Comparison of ENCODE assay signal across 8 cellular contexts in the genomic region with DNA sequence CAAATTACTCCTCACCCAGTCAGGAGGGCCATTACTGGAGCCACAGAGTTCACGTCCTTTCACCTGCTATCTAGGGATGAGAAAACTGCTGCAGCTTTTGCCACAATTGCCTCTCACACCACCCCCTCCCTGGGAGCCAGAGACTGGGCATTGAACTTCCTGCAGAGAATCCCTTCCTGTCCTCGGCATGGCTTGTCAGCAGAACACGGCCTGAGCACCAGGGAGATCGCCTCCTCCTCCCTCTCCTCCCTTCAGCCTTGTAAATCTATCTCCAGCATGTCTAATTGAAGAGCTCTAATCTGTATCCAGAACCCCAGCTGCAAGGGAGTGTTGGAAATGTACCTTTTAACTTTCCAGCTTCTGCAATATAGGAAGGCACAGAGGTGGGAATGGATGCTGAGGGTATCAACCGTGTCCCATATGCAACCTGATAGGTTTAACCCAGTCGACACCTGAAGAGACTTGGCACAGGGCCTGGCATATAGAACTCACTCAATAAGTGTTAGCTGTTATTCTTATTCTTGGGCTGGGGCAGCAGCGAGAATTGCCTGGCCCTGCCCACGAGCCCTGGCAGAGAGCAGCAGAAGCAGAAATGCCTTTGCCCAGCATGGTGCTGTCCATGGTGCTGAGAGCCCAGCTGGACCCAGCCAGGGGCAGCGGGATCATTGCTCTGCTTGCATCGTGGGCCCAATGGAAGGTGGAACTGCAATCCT. TPM values are rescaled to one million over a fixed set of nuclear protein-coding genes. Genes with fewer than 3 reads are reported as not detected.
DNase-seq lines count a peak whose midpoint lies in the region; ATAC-seq, FAIRE-seq and TF ChIP-seq lines count a peak whose summit lies in the region.

No MANE protein-coding gene starts in this region.

- peak; percentile 17 for DNase-seq in NCI-H2029 (lab: John Stamatoyannopoulos, UW)
- no peak for DNase-seq in NCI-H2029 treated with DMSO at 0.1 percent for 48 hours (lab: John Stamatoyannopoulos, UW)
- peak; percentile 91 for DNase-seq in NCI-H69 (lab: John Stamatoyannopoulos, UW)
- peak; percentile 53 to 60 for DNase-seq in activated T-cell treated with anti-CD3 and anti-CD28 coated beads, Interleukin-2, amount 50 U/mL, for 48 hours
- peak; percentile 57 for DNase-seq in fibroblast of villous mesenchyme (ENCODE audit: low read depth)
- DNase-seq in pancreas: peak; percentile 60 to 94 (median 81)

- H3K4me1 ChIP-seq in pancreas: no peaks in the 10 kb centered on the region

- no peaks in the 10 kb centered on the region for H3K36me3 ChIP-seq in pancreas

- H3K4me3 ChIP-seq in fibroblast of villous mesenchyme (ENCODE audit: low read depth, low read length) (no peak overlapping the region), pancreas (no peak overlapping the region)

- H3K27me3 ChIP-seq in pancreas: no peaks in the 10 kb centered on the region

- WGBS in pancreas, 2 donors: 31 to 35% methylated on average over 10 of the region's 10 CpGs

- no peak overlapping the region for H3K27ac ChIP-seq in pancreas

- intact Hi-C loops in pancreas (cut with DNase I): no loop called here

- no peaks in the 10 kb centered on the region for H3K9me3 ChIP-seq in pancreas

- ATAC-seq in pancreas (peak; percentile 75 to 95 (median 79)), GM18867 (IDR thresholded peaks at IDR 0.05; ENCODE audit: unreplicated experiment) (no peak), GM18909 (IDR thresholded peaks at IDR 0.05; ENCODE audit: poor library complexity, unreplicated experiment) (no peak)

- no peak for FAIRE-seq in pancreas (lab: Jason Lieb, UNC)

- TF ChIP-seq CTCF in fibroblast of villous mesenchyme (IDR thresholded peaks at IDR 0.05; ENCODE audit: insufficient read depth, low read depth, low read length): no peak
- no peak for TF ChIP-seq CTCF in pancreas (IDR thresholded peaks at IDR 0.05)

RNA-seq across cellular contexts. Expression of gene TMEM63C, which starts 26.8 kb away (rescaled TPM):
- total RNA-seq in fibroblast of villous mesenchyme: under 0.01 TPM in 1 of 2 replicates, not detected in the other
- 1 to 10 TPM; 2.8 to 6.8 (median 3.3) TPM for total RNA-seq in pancreas
- polyA plus RNA-seq in pancreas: 10 to 100 TPM in 1 of 2 donors, 1 to 10 TPM in 1; 5.4 to 10.6 TPM

Comparison
In these comparisons a context has a peak if more than half of its experiments do, and no peak if none do; other contexts are left out.
1. ATAC-seq: peak in pancreas (4 of 4); none in GM18867 (single experiment) and GM18909 (single experiment).